Comparison of ENCODE assay signal across 8 cellular contexts in genomic region chr11:705646-706438, GRCh38. TPM values are rescaled to one million over a fixed set of nuclear protein-coding genes. Genes with fewer than 3 reads are reported as not detected.
DNase-seq lines count a peak whose midpoint lies in the region; ATAC-seq and TF ChIP-seq lines count a peak whose summit lies in the region.

EPS8L2 (plus strand) TSS chr11:706231; CDS start chr11:709408, 3,177 bp downstream.

- H3K9me3 ChIP-seq in lower lobe of right lung: no peaks in the 10 kb centered on the region

- H3K36me3 ChIP-seq in lower lobe of right lung: peaks cover 16% of the 10 kb centered on the region

- H3K27ac ChIP-seq in lower lobe of right lung: peak within 1 kb of the TSS; percentile 66

- H3K4me3 ChIP-seq in cardiac fibroblast (replicated peaks in 1 of 2; ENCODE audit: low read depth in 2 of 2, low read length in 2 of 2) (peak within 1 kb of the TSS; percentile 42 to 57), lower lobe of right lung (peak within 1 kb of the TSS; percentile 66)

- H3K4me1 ChIP-seq in lower lobe of right lung: peaks cover 66% of the 10 kb centered on the region

- H3K27me3 ChIP-seq in lower lobe of right lung (ENCODE audit: low read depth): peaks cover 49% of the 10 kb centered on the region

- DNase-seq in stimulated activated CD4-positive, alpha-beta T cell treated with anti-CD3 and anti-CD28 coated beads, Interleukin-2, amount 100 ng/mL, for 24 hours: peak; percentile 15 to 35
- no peak for DNase-seq in stimulated activated CD4-positive, alpha-beta T cell treated with anti-CD3 and anti-CD28 coated beads, Interleukin-12 subunit alpha, Interleukin-12 subunit beta, amount 100 ng/mL, for 4 hours
- DNase-seq in cardiac fibroblast (ENCODE audit: low read depth in 2 of 2) (no peak), lower lobe of right lung (peak; percentile 83), ureter (ENCODE audit: low spot score) (peak; percentile 82), COR-L47 (lab: John Stamatoyannopoulos, UW) (no peak), NCI-H2107 (lab: John Stamatoyannopoulos, UW) (no peak), NK-92 (lab: John Stamatoyannopoulos, UW; ENCODE audit: unreplicated experiment) (no peak)

- peak; percentile 65 to 71 for ATAC-seq in lower lobe of right lung

- intact Hi-C loops in lower lobe of right lung (cut with DNase I): no loop called here

- no peak for TF ChIP-seq CTCF in cardiac fibroblast (IDR thresholded peaks at IDR 0.05; ENCODE audit: low read depth, low read length)
- no peak for TF ChIP-seq CTCF in lower lobe of right lung (IDR thresholded peaks at IDR 0.05)

RNA-seq across cellular contexts. Expression of gene EPS8L2, which starts in this region (rescaled TPM):
- total RNA-seq in lower lobe of right lung: 156 TPM
- total RNA-seq in ureter: 156 TPM

Comparison
In these comparisons a context has a peak if more than half of its experiments do, and no peak if none do; other contexts are left out.
1. DNase-seq: peak in stimulated activated CD4-positive, alpha-beta T cell treated with anti-CD3 and anti-CD28 coated beads, Interleukin-2, amount 100 ng/mL, for 24 hours (2 of 2), lower lobe of right lung (single experiment) and ureter (single experiment); none in stimulated activated CD4-positive, alpha-beta T cell treated with anti-CD3 and anti-CD28 coated beads, Interleukin-12 subunit alpha, Interleukin-12 subunit beta, amount 100 ng/mL, for 4 hours (single experiment), cardiac fibroblast (0 of 2), COR-L47 (single experiment), NCI-H2107 (single experiment) and NK-92 (single experiment).